Comparison of ENCODE assay signal across 1 cellular context in genomic region chr1:224617410-224618361, GRCh38.
TF ChIP-seq lines count a peak whose summit lies in the region.

No MANE protein-coding gene starts in this region.

TF ChIP-seq in H1, 55 proteins besides CTCF, POLR2A, EP300 and RAD21:
- peak; percentile 96 for TF ChIP-seq SUZ12 (IDR thresholded peaks at IDR 0.05; ENCODE audit: low read length)
- TF ChIP-seq HDAC6 (IDR thresholded peaks at IDR 0.05; ENCODE audit: low read depth, low read length) = no peak
- TF ChIP-seq EZH2 (IDR thresholded peaks at IDR 0.05; ENCODE audit: low read depth, low read length, severe bottlenecking) = peak; percentile 98
- 0 out of 2 replicates have a peak, but pooled peaks have one; percentile 9 for TF ChIP-seq E2F6 (IDR thresholded peaks at IDR 0.05)
